In the genomic region with DNA sequence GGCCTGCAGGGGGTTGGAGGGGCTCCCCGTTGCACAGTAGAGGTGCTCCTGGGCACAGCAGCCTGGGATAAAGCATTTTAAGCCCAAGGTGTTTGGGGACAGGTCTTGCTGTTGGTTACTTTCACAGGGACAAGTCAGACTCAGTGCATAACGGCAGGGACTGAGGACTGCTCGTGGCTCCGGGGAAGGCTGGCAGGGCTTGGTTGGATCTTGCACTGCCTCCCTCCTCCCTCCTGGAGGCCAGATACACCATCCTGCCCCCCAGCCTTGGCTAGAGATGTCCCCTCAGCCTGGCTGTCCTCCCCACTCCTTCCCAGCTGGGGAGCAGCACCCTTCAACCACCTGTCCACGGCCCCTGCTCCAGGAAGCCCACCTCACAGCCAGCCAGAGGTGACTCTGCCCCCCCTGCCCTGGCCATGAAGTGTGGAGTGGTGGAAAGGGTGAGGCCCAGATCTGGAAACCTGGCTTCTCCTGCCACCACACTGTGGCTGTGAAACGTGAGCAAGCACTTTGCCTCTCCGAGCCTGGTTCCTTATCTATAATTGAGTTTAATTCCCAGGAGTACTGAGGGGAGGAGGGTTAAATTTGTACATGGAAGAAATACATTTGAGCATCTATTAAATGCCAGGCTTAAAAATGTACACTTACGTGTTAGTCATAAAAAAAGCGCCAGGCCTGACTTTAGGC, we compare ENCODE assay signal across 14 cellular contexts.
DNase-seq lines count a peak whose midpoint lies in the region; ATAC-seq, FAIRE-seq and TF ChIP-seq lines count a peak whose summit lies in the region.
"Had no signal": no experiment of that assay in that cellular context is flagged by ENCODE, and none has a peak within 500 bp of the region (broad histone marks: within the 10 kb centered on the region; RNA-seq: fewer than 3 reads in every experiment).

No MANE protein-coding gene starts in this region.

- peak overlapping the region; percentile 13; the same call in 1 of the 2 replicates for H3K9ac ChIP-seq in BLaER1
- H3K9ac ChIP-seq in K562 (ENCODE audit: insufficient read depth in 1 of 2, low read depth in 2 of 2, low read length in 2 of 2): peak overlapping the region in 1 of 2 experiments; percentile 33; a peak in 1 of 4 replicates
- H3K9ac ChIP-seq in neuronal stem cell (ENCODE audit: low read depth, low read length, poor library complexity): no peak overlapping the region

- H4K91ac ChIP-seq in neuronal stem cell (ENCODE audit: low read depth, low read length, poor library complexity): no peak overlapping the region

- H3K27me3 ChIP-seq in BLaER1 (no peaks in the 10 kb centered on the region), RWPE2 (ENCODE audit: insufficient read depth, poor library complexity, severe bottlenecking) (no peaks in the 10 kb centered on the region), K562 (ENCODE audit: control insufficient read depth in 2 of 2, insufficient read depth in 2 of 2, low read length in 2 of 2) (peaks cover 0 to 4% of the 10 kb centered on the region in 2 experiments; a peak in 2 of 5 replicates), neuronal stem cell (ENCODE audit: control insufficient read depth in 3 of 3, insufficient read depth in 3 of 3, low read depth in 1 of 3, low read length in 3 of 3) (peaks cover 0 to 8% (median 0%) of the 10 kb centered on the region in 3 experiments), ascending aorta (no peaks in the 10 kb centered on the region)

- H2BK5ac ChIP-seq in neuronal stem cell (ENCODE audit: low read length): no peak overlapping the region

- H2BK15ac ChIP-seq in neuronal stem cell (ENCODE audit: low read length): peak overlapping the region; percentile 1

- H3K79me1 ChIP-seq in neuronal stem cell (ENCODE audit: low read depth, low read length): no peaks in the 10 kb centered on the region

- POLR2A ChIA-PET in K562 (lab: Yijun Ruan, JAX): no interaction called here
- POLR2A ChIA-PET in OCI-LY7 (lab: Charles Lee): no interaction called here

- H2BK120ac ChIP-seq in neuronal stem cell (ENCODE audit: low read depth, low read length): peak overlapping the region; percentile 68

- H2AFZ ChIP-seq in K562 (ENCODE audit: low read depth, low read length) (no peak overlapping the region), neuronal stem cell (ENCODE audit: low read length) (no peak overlapping the region), OCI-LY7 (ENCODE audit: low read length) (no peak overlapping the region)

- H3K9me2 ChIP-seq in OCI-LY7 (ENCODE audit: insufficient read depth, low read length): no peaks in the 10 kb centered on the region

- no peak for TF ChIP-seq EP300 in K562 (IDR thresholded peaks at IDR 0.05; ENCODE audit: low read length)

- in situ Hi-C loops in K562 (cut with MboI): no loop called here

- H3K27ac ChIP-seq in BLaER1: peak overlapping the region; percentile 54
- H3K27ac ChIP-seq in RWPE2 (ENCODE audit: poor library complexity, severe bottlenecking): no peak overlapping the region
- no peak overlapping the region; the same call in 2 of the 3 replicates for H3K27ac ChIP-seq in K562 (ENCODE audit: extremely low read depth, low read depth, low read length)
- no peak overlapping the region for H3K27ac ChIP-seq in neuronal stem cell (replicated peaks; ENCODE audit: low read length)
- H3K27ac ChIP-seq in ascending aorta: no peak overlapping the region
- H3K27ac ChIP-seq in OCI-LY7 (ENCODE audit: low read depth, low read length, poor library complexity, severe bottlenecking): no peak overlapping the region
- H3K27ac ChIP-seq: A549 had no signal

- WGBS in K562 (ENCODE audit: insufficient coverage, low coverage, missing lambda C conversion rate): 8% methylated on average over 9 of the region's 9 CpGs
- WGBS in neuronal stem cell (ENCODE audit: extremely low coverage in 2 of 2, insufficient read length in 2 of 2, insufficient replicate concordance in 1 of 2), 2 donors: no CpG with 5 or more reads among the region's 9 CpGs

- H3K9me3 ChIP-seq in BLaER1: peaks cover 10% of the 10 kb centered on the region; the same call in 1 of the 2 replicates
- H3K9me3 ChIP-seq in RWPE2 (ENCODE audit: severe bottlenecking): no peaks in the 10 kb centered on the region
- no peaks in the 10 kb centered on the region for H3K9me3 ChIP-seq in K562 (replicated peaks; ENCODE audit: control insufficient read depth, insufficient read depth, low read depth, low read length)
- no peaks in the 10 kb centered on the region for H3K9me3 ChIP-seq in neuronal stem cell (replicated peaks in 1 of 2; ENCODE audit: control insufficient read depth in 2 of 2, insufficient read depth in 1 of 2, low read depth in 1 of 2, low read length in 2 of 2)
- H3K9me3 ChIP-seq in ascending aorta: no peaks in the 10 kb centered on the region
- no peaks in the 10 kb centered on the region for H3K9me3 ChIP-seq in OCI-LY7 (ENCODE audit: low read length)
- H3K9me3 ChIP-seq: A549, HAP-1 had no signal

- peak overlapping the region; percentile 18 for H3K18ac ChIP-seq in neuronal stem cell (ENCODE audit: low read length)

- no peak for TF ChIP-seq POLR2A in K562 (conservative IDR thresholded peaks at IDR 0.05)

- H3K4ac ChIP-seq in neuronal stem cell (ENCODE audit: low read length): no peak overlapping the region

- peaks cover 98% of the 10 kb centered on the region for H3K4me1 ChIP-seq in BLaER1
- H3K4me1 ChIP-seq in RWPE2 (ENCODE audit: insufficient read depth, poor library complexity, severe bottlenecking): peaks cover 5% of the 10 kb centered on the region
- peaks cover 2 to 34% of the 10 kb centered on the region in 2 experiments; a peak in 2 of 5 replicates for H3K4me1 ChIP-seq in K562 (replicated peaks in 1 of 2; ENCODE audit: control insufficient read depth in 2 of 2, insufficient read depth in 2 of 2, low read length in 2 of 2)
- peaks cover 0 to 9% of the 10 kb centered on the region in 2 donors for H3K4me1 ChIP-seq in neuronal stem cell (ENCODE audit: control insufficient read depth in 2 of 2, insufficient read depth in 1 of 2, low read depth in 1 of 2, low read length in 2 of 2)
- H3K4me1 ChIP-seq in ascending aorta: no peaks in the 10 kb centered on the region
- H3K4me1 ChIP-seq in OCI-LY7 (ENCODE audit: insufficient read depth, low read length, poor library complexity, severe bottlenecking): peaks cover 17% of the 10 kb centered on the region
- H3K4me1 ChIP-seq: HAP-1 had no signal

- peak overlapping the region; percentile 83 for H2AK5ac ChIP-seq in neuronal stem cell (ENCODE audit: low read depth, low read length)

- H3K9me1 ChIP-seq in K562 (ENCODE audit: control insufficient read depth, insufficient read depth, low read length): peaks cover 4% of the 10 kb centered on the region

- peak overlapping the region; percentile 17 for H3K23ac ChIP-seq in neuronal stem cell (ENCODE audit: low read depth, low read length, poor library complexity)

- CTCF ChIA-PET in K562 (lab: Yijun Ruan, JAX; ENCODE audit: low intra/inter-chr PET ratio): no interaction called here
- CTCF ChIA-PET in OCI-LY7 (lab: Charles Lee; ENCODE audit: unreplicated experiment): no interaction called here

- H3K79me2 ChIP-seq in K562 (ENCODE audit: control insufficient read depth, insufficient read depth, low read length) (no peaks in the 10 kb centered on the region), OCI-LY7 (ENCODE audit: insufficient read depth, low read depth, low read length) (no peaks in the 10 kb centered on the region)

- no peak overlapping the region for H4K8ac ChIP-seq in neuronal stem cell (ENCODE audit: low read depth, low read length)

- FAIRE-seq in K562 (lab: Jason Lieb, UNC): no peak
- FAIRE-seq: A549, H1 had no signal

- H2BK12ac ChIP-seq in neuronal stem cell (ENCODE audit: low read length): no peak overlapping the region

- TF ChIP-seq CTCF in RWPE2 (IDR thresholded peaks at IDR 0.05; ENCODE audit: poor library complexity, severe bottlenecking) (no peak), K562 (IDR thresholded peaks at IDR 0.05 in 2 of 3, conservative IDR thresholded peaks at IDR 0.05 in 1 of 3; ENCODE audit: insufficient read depth in 2 of 3, low read depth in 1 of 3, low read length in 3 of 3) (no peak), ascending aorta (IDR thresholded peaks at IDR 0.05) (no peak), OCI-LY7 (conservative IDR thresholded peaks at IDR 0.05; ENCODE audit: low read length) (no peak)

- DNase-seq in RWPE2 (ENCODE audit: low spot score) (peak; percentile 47), K562 (ENCODE audit: extremely low read depth in 1 of 4, low spot score in 3 of 4) (no peak), neuronal stem cell (ENCODE audit: low spot score) (no peak), ascending aorta (ENCODE audit: low spot score in 2 of 2) (no peak), OCI-LY7 (ENCODE audit: low spot score) (no peak), OCI-M2 (lab: John Stamatoyannopoulos, UW; ENCODE audit: unreplicated experiment) (no peak)
- DNase-seq: C1 segment of cervical spinal cord; Calu3; CD4-positive, alpha-beta T cell; DMS 273 treated with DMSO at 0.1 percent for 48 hours had no signal

- TF ChIP-seq RAD21 in K562 (CRISPR knock-in tag; conservative IDR thresholded peaks at IDR 0.05 in 1 of 2, IDR thresholded peaks at IDR 0.05 in 1 of 2): no peak

- no peaks in the 10 kb centered on the region for H4K20me1 ChIP-seq in BLaER1
- 0 out of 2 replicates have a peak, but pooled peaks cover 3% of the 10 kb centered on the region for H4K20me1 ChIP-seq in K562 (replicated peaks; ENCODE audit: control insufficient read depth, insufficient read depth, low read length)
- no peaks in the 10 kb centered on the region for H4K20me1 ChIP-seq in OCI-LY7 (ENCODE audit: insufficient read depth, low read length)

- ATAC-seq in RWPE2 (ENCODE audit: low read depth): no peak
- no peak for ATAC-seq in K562
- ATAC-seq: A549 had no signal

- BruUV-seq in K562 (replicated peaks; lab: Mats Ljungman, UMichigan): no TSS peak
- no TSS peak for BruUV-seq in OCI-LY7 (replicated peaks; lab: Mats Ljungman, UMichigan)

- H3K36me3 ChIP-seq in BLaER1 (no peaks in the 10 kb centered on the region), RWPE2 (ENCODE audit: low read depth) (no peaks in the 10 kb centered on the region), K562 (ENCODE audit: control insufficient read depth, insufficient read depth, low read length) (no peaks in the 10 kb centered on the region), neuronal stem cell (replicated peaks in 1 of 2; ENCODE audit: control insufficient read depth in 2 of 2, insufficient read depth in 2 of 2, low read length in 2 of 2) (no peaks in the 10 kb centered on the region), ascending aorta (no peaks in the 10 kb centered on the region), OCI-LY7 (ENCODE audit: insufficient read depth, low read length) (no peaks in the 10 kb centered on the region)
- H3K36me3 ChIP-seq: HAP-1 had no signal

- no peak overlapping the region for H3K4me3 ChIP-seq in BLaER1
- no peak overlapping the region for H3K4me3 ChIP-seq in RWPE2 (ENCODE audit: severe bottlenecking)
- no peak overlapping the region for H3K4me3 ChIP-seq in K562
- no peak overlapping the region for H3K4me3 ChIP-seq in neuronal stem cell (ENCODE audit: low read length in 2 of 2)
- no peak overlapping the region for H3K4me3 ChIP-seq in ascending aorta
- no peak overlapping the region for H3K4me3 ChIP-seq in OCI-LY7 (ENCODE audit: low read depth, low read length, poor library complexity, severe bottlenecking)
- H3K4me3 ChIP-seq: A549, HAP-1 had no signal

- intact Hi-C loops in K562 (cut with micrococcal nuclease) (loop anchor here (10.0 kb wide), 1 partner anchor 291 kb away; no protein-coding TSS in a partner anchor), ascending aorta (cut with DNase I) (no loop called here), OCI-LY7 (cut with micrococcal nuclease; ENCODE audit: unreplicated experiment) (no loop called here)

- H3K14ac ChIP-seq in neuronal stem cell (ENCODE audit: low read length): no peak overlapping the region

- H3K4me2 ChIP-seq in BLaER1: peak overlapping the region; percentile 45
- no peak overlapping the region for H3K4me2 ChIP-seq in K562 (ENCODE audit: insufficient read depth, low read length)
- H3K4me2 ChIP-seq in neuronal stem cell (ENCODE audit: insufficient read depth, low read length, poor library complexity, severe bottlenecking): no peak overlapping the region
- no peak overlapping the region for H3K4me2 ChIP-seq in OCI-LY7 (ENCODE audit: low read length)
- H3K4me2 ChIP-seq: A549 had no signal
